In the genomic region with DNA sequence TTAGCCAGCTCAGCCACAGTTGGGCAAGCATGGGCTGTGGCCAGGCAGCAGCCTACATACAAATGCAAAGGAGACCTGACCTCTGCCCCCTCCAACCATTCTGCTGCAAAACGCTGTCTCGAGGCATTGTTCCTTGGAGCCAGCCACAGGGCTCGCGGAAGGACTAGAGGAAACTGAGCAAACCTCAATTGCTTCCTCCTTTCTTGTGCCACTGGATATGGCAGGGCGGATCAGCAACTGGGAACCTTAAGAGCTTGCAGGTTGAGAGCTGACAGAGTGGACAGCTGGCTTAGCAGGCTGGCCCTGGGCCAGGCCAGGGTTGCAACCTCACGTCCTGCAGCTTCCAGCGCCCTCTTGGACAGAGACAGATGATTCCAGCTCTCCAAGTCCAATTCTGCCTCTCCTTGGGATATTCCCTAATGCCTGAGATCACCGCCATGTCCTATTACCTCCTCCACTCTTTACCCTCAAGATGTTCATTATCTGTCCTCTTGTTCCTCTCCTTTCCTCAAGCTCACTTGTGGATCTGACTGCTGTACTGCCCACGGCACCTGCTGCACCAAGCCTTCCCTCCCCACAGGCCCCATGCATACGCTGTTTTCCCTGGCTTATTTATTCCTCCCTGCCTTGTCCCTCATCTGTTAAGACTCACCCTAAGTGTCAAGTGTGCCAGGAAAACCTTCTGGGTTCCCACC, we compare ENCODE assay signal across 10 cellular contexts.
DNase-seq lines count a peak whose midpoint lies in the region; ATAC-seq, FAIRE-seq and TF ChIP-seq lines count a peak whose summit lies in the region.
"Had no signal": no experiment of that assay in that cellular context is flagged by ENCODE, and none has a peak within 500 bp of the region (broad histone marks: within the 10 kb centered on the region; RNA-seq: fewer than 3 reads in every experiment).

No MANE protein-coding gene starts in this region.

- TF ChIP-seq CTCF in K562 (IDR thresholded peaks at IDR 0.05 in 2 of 3, conservative IDR thresholded peaks at IDR 0.05 in 1 of 3; ENCODE audit: insufficient read depth in 2 of 3, low read depth in 1 of 3, low read length in 3 of 3) (no peak), HepG2 (CRISPR knock-in tag; IDR thresholded peaks at IDR 0.05) (no peak), Peyer's patch (IDR thresholded peaks at IDR 0.05) (no peak)

- TF ChIP-seq EP300 in K562 (IDR thresholded peaks at IDR 0.05; ENCODE audit: low read length) (no peak), HepG2 (IDR thresholded peaks at IDR 0.05; ENCODE audit: low read depth in 2 of 2, low read length in 2 of 2) (no peak), HepG2 (CRISPR knock-in tag; IDR thresholded peaks at IDR 0.05; ENCODE audit: borderline replicate concordance) (no peak)

- FAIRE-seq in K562 (lab: Jason Lieb, UNC) (no peak), HepG2 (lab: Jason Lieb, UNC) (no peak)
- FAIRE-seq: A204.1 had no signal

- H2AFZ ChIP-seq in K562 (ENCODE audit: low read depth, low read length) = no peak overlapping the region
- H2AFZ ChIP-seq in HepG2 (ENCODE audit: low read length) = no peak overlapping the region

- no peaks in the 10 kb centered on the region for H3K36me3 ChIP-seq in K562 (ENCODE audit: control insufficient read depth, insufficient read depth, low read length)
- no peaks in the 10 kb centered on the region for H3K36me3 ChIP-seq in HepG2 (replicated peaks in 1 of 2; ENCODE audit: control insufficient read depth in 1 of 2, insufficient read depth in 2 of 2, low read length in 2 of 2)
- no peaks in the 10 kb centered on the region for H3K36me3 ChIP-seq in aorta (ENCODE audit: control insufficient read depth in 1 of 2, insufficient read depth in 2 of 2, low read length in 1 of 2)
- H3K36me3 ChIP-seq in Peyer's patch = no peaks in the 10 kb centered on the region

- POLR2A ChIA-PET in K562 (lab: Yijun Ruan, JAX) = interaction anchor here (0.7 to 1.5 kb wide), 3 partner anchors 13 to 24 kb away, joined by 3 to 7 read pairs (median 4); no protein-coding TSS in a partner anchor
- POLR2A ChIA-PET in HepG2 (lab: Yijun Ruan, JAX) = no interaction called here

- ATAC-seq in K562 (peak; percentile 57; the same call in 1 of the 3 replicates), HepG2 (peak; percentile 67), aorta (ENCODE audit: low FRiP score) (no peak), GM21825 (IDR thresholded peaks at IDR 0.05; ENCODE audit: unreplicated experiment) (no peak)

- DNase-seq in NCI-H2029 (lab: John Stamatoyannopoulos, UW) = peak; percentile 39
- no peak for DNase-seq in NCI-H2029 treated with DMSO at 0.1 percent for 48 hours (lab: John Stamatoyannopoulos, UW)
- DNase-seq in K562 (ENCODE audit: extremely low read depth in 1 of 4, low spot score in 3 of 4) = peak in 1 of 4 experiments; percentile 28
- no peak for DNase-seq in HepG2 (ENCODE audit: low spot score)
- peak; percentile 69 to 73 for DNase-seq in aorta
- no peak for DNase-seq in Peyer's patch
- DNase-seq in NCI-H2227 treated with DMSO at 0.1 percent for 48 hours (lab: John Stamatoyannopoulos, UW) = no peak

- H3K4me2 ChIP-seq in K562 (ENCODE audit: insufficient read depth, low read length) (no peak overlapping the region), HepG2 (ENCODE audit: low read depth, low read length) (peak overlapping the region; percentile 37; the same call in 1 of the 2 replicates)

- H3K4me3 ChIP-seq in K562 (no peak overlapping the region), HepG2 (replicated peaks in 1 of 3; ENCODE audit: insufficient read depth in 1 of 3, low read depth in 2 of 3, low read length in 3 of 3) (no peak overlapping the region; a peak in 1 of 6 replicates), aorta (ENCODE audit: low read length in 2 of 2) (no peak overlapping the region), Peyer's patch (no peak overlapping the region)
- H3K4me3 ChIP-seq: SK-N-MC had no signal

- intact Hi-C loops in K562 (cut with micrococcal nuclease) (no loop called here), HepG2 (cut with micrococcal nuclease; ENCODE audit: unreplicated experiment) (no loop called here), aorta (cut with DNase I) (no loop called here)

- H3K27ac ChIP-seq in K562 (ENCODE audit: extremely low read depth, low read depth, low read length) (no peak overlapping the region), HepG2 (ENCODE audit: extremely low read length, insufficient read depth, low read length) (no peak overlapping the region), aorta (ENCODE audit: low read depth in 1 of 2, low read length in 2 of 2) (no peak overlapping the region), Peyer's patch (no peak overlapping the region)
- H3K27ac ChIP-seq: SK-N-MC had no signal

- in situ Hi-C loops in K562 (cut with MboI) = no loop called here
- in situ Hi-C loops in HepG2 (cut with HindIII; ENCODE audit: extremely low pct_ligation_motif_present, low pct_unique_long_range_greater_than_20kb) = no loop called here

- H3K9ac ChIP-seq in K562 (ENCODE audit: insufficient read depth in 1 of 2, low read depth in 2 of 2, low read length in 2 of 2) = no peak overlapping the region
- no peak overlapping the region for H3K9ac ChIP-seq in HepG2 (ENCODE audit: insufficient read depth, low read depth, low read length)

- 0 out of 2 replicates have a peak, but pooled peaks cover 4% of the 10 kb centered on the region for H4K20me1 ChIP-seq in K562 (replicated peaks; ENCODE audit: control insufficient read depth, insufficient read depth, low read length)
- no peaks in the 10 kb centered on the region for H4K20me1 ChIP-seq in HepG2 (ENCODE audit: insufficient read depth, low read length)

- TF ChIP-seq POLR2A in K562 (conservative IDR thresholded peaks at IDR 0.05) = no peak
- TF ChIP-seq POLR2A in HepG2 (IDR thresholded peaks at IDR 0.05; ENCODE audit: insufficient read depth in 1 of 2, low read depth in 2 of 2, low read length in 2 of 2) = no peak
- no peak for TF ChIP-seq POLR2A in Peyer's patch (IDR thresholded peaks at IDR 0.05)

- CTCF ChIA-PET in K562 (lab: Yijun Ruan, JAX; ENCODE audit: low intra/inter-chr PET ratio) (no interaction called here), HepG2 (lab: Yijun Ruan, JAX; ENCODE audit: low intra/inter-chr PET ratio, low total read pairs) (no interaction called here)

- no peaks in the 10 kb centered on the region for H3K9me1 ChIP-seq in K562 (ENCODE audit: control insufficient read depth, insufficient read depth, low read length)

- no TSS peak for BruUV-seq in K562 (replicated peaks; lab: Mats Ljungman, UMichigan)
- no TSS peak for BruUV-seq in HepG2 (replicated peaks; lab: Mats Ljungman, UMichigan)

- H3K4me1 ChIP-seq in K562 (replicated peaks in 1 of 2; ENCODE audit: control insufficient read depth in 2 of 2, insufficient read depth in 2 of 2, low read length in 2 of 2) (peaks cover 0 to 6% of the 10 kb centered on the region in 2 experiments; a peak in 4 of 5 replicates), HepG2 (ENCODE audit: insufficient read depth, low read length) (peaks cover 9% of the 10 kb centered on the region; the same call in 1 of the 2 replicates), aorta (ENCODE audit: control insufficient read depth in 1 of 2, insufficient read depth in 2 of 2, low read length in 2 of 2) (no peaks in the 10 kb centered on the region), Peyer's patch (no peaks in the 10 kb centered on the region)

- H3K9me3 ChIP-seq in K562 (replicated peaks; ENCODE audit: control insufficient read depth, insufficient read depth, low read depth, low read length) (no peaks in the 10 kb centered on the region), HepG2 (ENCODE audit: low read length) (no peaks in the 10 kb centered on the region), aorta (ENCODE audit: control insufficient read depth, low read length) (no peaks in the 10 kb centered on the region), Peyer's patch (no peaks in the 10 kb centered on the region)

- WGBS in K562 (ENCODE audit: insufficient coverage, low coverage, missing lambda C conversion rate) = 9% methylated on average over 10 of the region's 10 CpGs
- WGBS in HepG2 (ENCODE audit: low lambda C conversion rate) = 55% methylated on average over 3 of the region's 10 CpGs
- 70 to 74% methylated on average over 10 of the region's 10 CpGs for WGBS in aorta, 2 donors

- H3K79me2 ChIP-seq in K562 (ENCODE audit: control insufficient read depth, insufficient read depth, low read length) = no peaks in the 10 kb centered on the region
- no peaks in the 10 kb centered on the region for H3K79me2 ChIP-seq in HepG2 (ENCODE audit: insufficient read depth, low read length)

- peaks cover 47 to 56% of the 10 kb centered on the region in 2 experiments for H3K27me3 ChIP-seq in K562 (ENCODE audit: control insufficient read depth in 2 of 2, insufficient read depth in 2 of 2, low read length in 2 of 2)
- H3K27me3 ChIP-seq in HepG2 (ENCODE audit: control insufficient read depth in 1 of 2, insufficient read depth in 2 of 2, low read length in 2 of 2) = peaks cover 0 to 18% of the 10 kb centered on the region in 2 experiments; a peak in 1 of 5 replicates
- no peaks in the 10 kb centered on the region for H3K27me3 ChIP-seq in aorta (ENCODE audit: control insufficient read depth in 1 of 2, insufficient read depth in 2 of 2, low read length in 1 of 2)
- H3K27me3 ChIP-seq in Peyer's patch = no peaks in the 10 kb centered on the region

- peak in 1 of 2 experiments; percentile 36; a peak in 1 of 4 replicates for TF ChIP-seq RAD21 in K562 (CRISPR knock-in tag; conservative IDR thresholded peaks at IDR 0.05 in 1 of 2, IDR thresholded peaks at IDR 0.05 in 1 of 2)
- no peak for TF ChIP-seq RAD21 in HepG2 (CRISPR knock-in tag; IDR thresholded peaks at IDR 0.05)

TF ChIP-seq in K562, 482 proteins besides CTCF, POLR2A, EP300 and RAD21 (continues in another document):
- TF ChIP-seq PTBP1 (IDR thresholded peaks at IDR 0.05; ENCODE audit: low read depth, low read length) = no peak
- TF ChIP-seq, protein P1, sequence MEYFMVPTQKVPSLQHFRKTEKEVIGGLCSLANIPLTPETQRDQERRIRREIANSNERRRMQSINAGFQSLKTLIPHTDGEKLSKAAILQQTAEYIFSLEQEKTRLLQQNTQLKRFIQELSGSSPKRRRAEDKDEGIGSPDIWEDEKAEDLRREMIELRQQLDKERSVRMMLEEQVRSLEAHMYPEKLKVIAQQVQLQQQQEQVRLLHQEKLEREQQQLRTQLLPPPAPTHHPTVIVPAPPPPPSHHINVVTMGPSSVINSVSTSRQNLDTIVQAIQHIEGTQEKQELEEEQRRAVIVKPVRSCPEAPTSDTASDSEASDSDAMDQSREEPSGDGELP (CRISPR knock-in tag; IDR thresholded peaks at IDR 0.05; ENCODE audit: borderline replicate concordance) = peak; percentile 40; the same call in 1 of the 2 replicates

TF ChIP-seq in HepG2, 621 proteins besides CTCF, POLR2A, EP300 and RAD21 (continues in another document):
- TF ChIP-seq HOXA7 (CRISPR knock-in tag; IDR thresholded peaks at IDR 0.05) (no peak), NR2F6 (IDR thresholded peaks at IDR 0.05) (peak; percentile 23; the same call in 1 of the 2 replicates), NR2F6 (CRISPR knock-in tag; IDR thresholded peaks at IDR 0.05) (0 out of 2 replicates have a peak, but pooled peaks have one; percentile 7), ZNF572 (CRISPR knock-in tag; IDR thresholded peaks at IDR 0.05) (no peak), NR2F1 (CRISPR knock-in tag; IDR thresholded peaks at IDR 0.05) (0 out of 4 replicates have a peak, but pooled peaks of 1 of the 2 experiments have one; percentile 4)

Comparison
In these comparisons a context has a peak if more than half of its experiments do, and no peak if none do; other contexts are left out.
1. DNase-seq: peak in NCI-H2029 (single experiment) and aorta (2 of 2); none in NCI-H2029 treated with DMSO at 0.1 percent for 48 hours (single experiment), HepG2 (single experiment), Peyer's patch (0 of 3) and NCI-H2227 treated with DMSO at 0.1 percent for 48 hours (single experiment).
2. ATAC-seq: peak in K562 (single experiment) and HepG2 (single experiment); none in aorta (single experiment) and GM21825 (single experiment).